ENCODE assay signal across 10 cellular contexts in the genomic region with DNA sequence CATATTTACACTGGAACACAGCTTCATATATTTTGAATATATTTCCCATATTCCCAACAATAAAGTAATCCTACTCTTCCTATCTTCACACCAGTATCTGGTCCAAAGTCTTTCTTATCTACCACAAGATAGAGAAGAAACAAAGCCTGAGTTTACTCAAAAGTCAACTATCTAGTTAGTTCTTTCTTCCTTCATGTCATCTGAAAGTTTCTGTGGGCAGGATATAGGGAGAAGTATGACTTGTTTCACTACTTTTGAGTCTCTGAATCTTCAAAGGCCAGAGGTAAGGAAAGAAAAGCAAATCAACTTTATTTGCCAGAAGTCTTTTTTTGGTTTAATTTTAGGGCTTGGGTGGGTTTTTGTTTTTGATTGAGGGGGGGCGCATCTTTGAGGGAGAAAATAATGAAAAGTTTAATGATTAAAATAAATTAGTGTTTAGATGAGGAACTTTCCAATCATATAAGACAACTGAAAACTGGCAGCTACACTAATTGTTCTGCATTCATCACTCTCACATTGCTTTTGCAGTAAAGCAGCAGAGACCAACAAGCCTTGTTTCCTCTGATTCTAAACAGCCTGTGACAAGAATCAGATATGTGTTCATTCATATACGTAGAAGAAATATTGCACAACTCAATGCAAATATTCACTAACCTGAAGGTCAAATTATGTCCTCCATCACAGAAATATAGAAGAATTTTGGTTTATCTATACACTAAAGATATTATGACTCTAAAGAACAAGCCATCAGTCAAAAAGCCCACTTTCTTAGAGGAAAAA. TPM values are rescaled to one million over a fixed set of nuclear protein-coding genes. Genes with fewer than 3 reads are reported as not detected.
DNase-seq lines count a peak whose midpoint lies in the region; ATAC-seq and TF ChIP-seq lines count a peak whose summit lies in the region.
"Had no signal": no experiment of that assay in that cellular context is flagged by ENCODE, and none has a peak within 500 bp of the region (broad histone marks: within the 10 kb centered on the region; RNA-seq: fewer than 3 reads in every experiment).

No MANE protein-coding gene starts in this region.

- TF ChIP-seq CTCF in endothelial cell (IDR thresholded peaks at IDR 0.05; ENCODE audit: unreplicated experiment) (no peak), Calu3 (IDR thresholded peaks at IDR 0.05; ENCODE audit: unreplicated experiment) (no peak), A673 (conservative IDR thresholded peaks at IDR 0.05; ENCODE audit: low read depth, low read length) (no peak)

- H3K27ac ChIP-seq in A673 (ENCODE audit: low read depth, low read length, poor library complexity, severe bottlenecking): no peak overlapping the region
- H3K27ac ChIP-seq: heart left ventricle, pancreas had no signal

- no peaks in the 10 kb centered on the region for H3K36me3 ChIP-seq in A673 (ENCODE audit: insufficient read depth, low read length, poor library complexity, severe bottlenecking)
- H3K36me3 ChIP-seq: heart left ventricle, pancreas had no signal

- H3K4me1 Mint-ChIP-seq in endothelial cell (ENCODE audit: unreplicated experiment) (peaks cover 32% of the 10 kb centered on the region), Calu3 (ENCODE audit: low read depth, unreplicated experiment) (peaks cover 21% of the 10 kb centered on the region)

- H3K27ac Mint-ChIP-seq in endothelial cell (ENCODE audit: unreplicated experiment) (peak overlapping the region; percentile 62), Calu3 (ENCODE audit: unreplicated experiment) (no peak overlapping the region)

- BruUV-seq in Calu3 (replicated peaks; lab: Mats Ljungman, UMichigan) (no TSS peak), A673 (replicated peaks; lab: Mats Ljungman, UMichigan) (no TSS peak)

- H3K36me3 Mint-ChIP-seq in endothelial cell (ENCODE audit: low read depth, unreplicated experiment): peaks cover 2% of the 10 kb centered on the region
- H3K36me3 Mint-ChIP-seq in Calu3 (ENCODE audit: insufficient read depth, unreplicated experiment): no peaks in the 10 kb centered on the region

- peak; percentile 59 for ATAC-seq in GM18505 (IDR thresholded peaks at IDR 0.05; ENCODE audit: unreplicated experiment)
- ATAC-seq in GM21447 (IDR thresholded peaks at IDR 0.05; ENCODE audit: unreplicated experiment): peak; percentile 62
- peak; percentile 61 for ATAC-seq in HG03439 (IDR thresholded peaks at IDR 0.05; ENCODE audit: unreplicated experiment)
- ATAC-seq: pancreas had no signal

- H3K27me3 Mint-ChIP-seq in endothelial cell (ENCODE audit: unreplicated experiment): peaks cover 2% of the 10 kb centered on the region
- no peaks in the 10 kb centered on the region for H3K27me3 Mint-ChIP-seq in Calu3 (ENCODE audit: unreplicated experiment)

- H3K4me3 Mint-ChIP-seq in endothelial cell (ENCODE audit: unreplicated experiment): no peak overlapping the region
- H3K4me3 Mint-ChIP-seq in Calu3 (ENCODE audit: low read depth, unreplicated experiment): no peak overlapping the region

- POLR2A ChIA-PET in A673 (lab: Charles Lee; ENCODE audit: low non-redundant PET): no interaction called here

- DNase-seq in endothelial cell (ENCODE audit: low spot score) (no peak), Calu3 (no peak), DMS53 treated with DMSO at 0.1 percent for 48 hours (lab: John Stamatoyannopoulos, UW; ENCODE audit: unreplicated experiment) (no peak), A673 (ENCODE audit: low spot score) (no peak)
- DNase-seq in stimulated activated CD4-positive, alpha-beta T cell treated with anti-CD3 and anti-CD28 coated beads, Interleukin-15, amount 100 ng/mL, for 24 hours: no peak
- DNase-seq: heart left ventricle, pancreas had no signal

- TF ChIP-seq POLR2A in GM18505 (IDR thresholded peaks at IDR 0.05; ENCODE audit: borderline replicate concordance, extremely low read depth, insufficient read depth, insufficient read length): no peak

- H3K9me3 ChIP-seq in A673 (ENCODE audit: low read depth, low read length, poor library complexity, severe bottlenecking): no peaks in the 10 kb centered on the region
- H3K9me3 ChIP-seq: pancreas had no signal

- no peaks in the 10 kb centered on the region for H3K9me3 Mint-ChIP-seq in endothelial cell (ENCODE audit: unreplicated experiment)
- H3K9me3 Mint-ChIP-seq in Calu3 (ENCODE audit: low read depth, unreplicated experiment): peaks cover 5% of the 10 kb centered on the region

- no peak overlapping the region for H3K4me3 ChIP-seq in A673 (ENCODE audit: low read depth, low read length, poor library complexity, severe bottlenecking)
- H3K4me3 ChIP-seq: heart left ventricle, pancreas had no signal

- no peaks in the 10 kb centered on the region for H3K27me3 ChIP-seq in A673 (replicated peaks; ENCODE audit: insufficient read depth, low read depth, low read length, poor library complexity)
- H3K27me3 ChIP-seq: heart left ventricle, pancreas had no signal

- H3K4me1 ChIP-seq in A673 (ENCODE audit: insufficient read depth, low read length, poor library complexity, severe bottlenecking): peaks cover 21% of the 10 kb centered on the region

- intact Hi-C loops in Calu3 (cut with micrococcal nuclease; ENCODE audit: unreplicated experiment): no loop called here
- intact Hi-C loops in A673 (cut with micrococcal nuclease; ENCODE audit: unreplicated experiment): no loop called here

- CTCF ChIA-PET in Calu3 (lab: Charles Lee) (no interaction called here), A673 (lab: Charles Lee) (no interaction called here)

RNA-seq across cellular contexts. Expression of gene RYBP, which starts 19.6 kb away (rescaled TPM):
- total RNA-seq in endothelial cell (ENCODE audit: unreplicated experiment): 40.7 TPM
- total RNA-seq in Calu3 (2022): 15.4 and 16.0 TPM in 2 replicates
- 6.7 and 7.5 TPM in 2 replicates for total RNA-seq in A673 (2021)
